In genomic region chr18:66222174-66222573, GRCh38 we compare ENCODE assay signal across 33 cellular contexts.
"Had no signal": no experiment of that assay in that cellular context is flagged by ENCODE, and none has a peak within 500 bp of the region (broad histone marks: within the 10 kb centered on the region; RNA-seq: fewer than 3 reads in every experiment).

No MANE protein-coding gene starts in this region.

- ATAC-seq: activated naive CD4-positive, alpha-beta T cell treated with anti-CD3 and anti-CD28 coated beads, Interleukin-2, amount 50 U/mL, for 72 hours; activated T-cell treated with anti-CD3 and anti-CD28 coated beads, Interleukin-2, amount 50 U/mL, for 4 hours; K562; SK-N-SH treated with all-trans-retinoic acid at 6 μM for 48 hours; T-cell; T-helper 17 cell had no signal

- H3K4me1 ChIP-seq: adrenal gland, Peyer's patch had no signal

- H3K4me3 Mint-ChIP-seq: activated B cell treated with CpG ODN at 0.5 μM for 24 hours; activated CD4-positive, alpha-beta memory T cell treated with anti-CD3 and anti-CD28 coated beads for 36 hours; activated naive CD4-positive, alpha-beta T cell treated with anti-CD3 and anti-CD28 coated beads for 36 hours; activated T-cell treated with anti-CD3 and anti-CD28 coated beads, Interleukin-2, amount 50 U/mL, for 4 hours; activated T-helper 1 cell treated with anti-CD3 and anti-CD28 coated beads, Interleukin-12 subunit alpha, Interleukin-12 subunit beta, Interleukin-2, Interleukin-4 antibody, amounts not matched to agents 30 ng/mL and 10 ng/mL and 1 ng/mL, durations not matched to agents 14 hours and 24 hours and 36 hours; T-cell; T-helper 17 cell had no signal

- H3K36me3 Mint-ChIP-seq: activated CD4-positive, alpha-beta memory T cell treated with anti-CD3 and anti-CD28 coated beads for 36 hours; activated naive CD4-positive, alpha-beta T cell treated with anti-CD3 and anti-CD28 coated beads, Interleukin-2, amount 50 U/mL, for 72 hours; T-cell had no signal

- H3K4me1 Mint-ChIP-seq: activated B cell treated with CpG ODN at 0.5 μM for 24 hours, T-cell, T-helper 17 cell had no signal

- H3K4me3 ChIP-seq: adrenal gland, K562, Peyer's patch had no signal

- H3K36me3 ChIP-seq: adrenal gland, brain microvascular endothelial cell, Peyer's patch had no signal

- H3K27me3 ChIP-seq: adrenal gland, brain microvascular endothelial cell, Peyer's patch had no signal

- H3K27ac ChIP-seq: adrenal gland, brain microvascular endothelial cell, Peyer's patch, VCaP had no signal

- H3K27ac Mint-ChIP-seq: activated B cell treated with CpG ODN at 0.5 μM for 24 hours; activated CD4-positive, alpha-beta memory T cell treated with anti-CD3 and anti-CD28 coated beads for 36 hours; activated naive CD4-positive, alpha-beta T cell treated with anti-CD3 and anti-CD28 coated beads for 36 hours; activated naive CD4-positive, alpha-beta T cell treated with anti-CD3 and anti-CD28 coated beads, Interleukin-2, amount 50 U/mL, for 72 hours; activated T-helper 1 cell treated with anti-CD3 and anti-CD28 coated beads, Interleukin-12 subunit alpha, Interleukin-12 subunit beta, Interleukin-2, Interleukin-4 antibody, amounts not matched to agents 30 ng/mL and 10 ng/mL and 1 ng/mL, durations not matched to agents 14 hours and 24 hours and 36 hours; T-cell; T-helper 17 cell had no signal

- H3K9me3 ChIP-seq: adrenal gland, Peyer's patch had no signal

- H3K9me3 Mint-ChIP-seq: activated T-helper 1 cell treated with anti-CD3 and anti-CD28 coated beads, Interleukin-12 subunit alpha, Interleukin-12 subunit beta, Interleukin-2, Interleukin-4 antibody, amounts not matched to agents 30 ng/mL and 10 ng/mL and 1 ng/mL, durations not matched to agents 14 hours and 24 hours and 36 hours had no signal

- H3K27me3 Mint-ChIP-seq: activated B cell treated with CpG ODN at 0.5 μM for 24 hours; activated CD4-positive, alpha-beta memory T cell treated with anti-CD3 and anti-CD28 coated beads for 36 hours; T-cell; T-helper 17 cell had no signal

- DNase-seq: activated B cell treated with CpG ODN at 0.5 μM for 24 hours; activated CD4-positive, alpha-beta memory T cell treated with anti-CD3 and anti-CD28 coated beads for 36 hours; activated CD4-positive, alpha-beta T cell treated with anti-CD3 and anti-CD28 coated beads for 4 hours; activated CD4-positive, alpha-beta T cell treated with anti-CD3 and anti-CD28 coated beads, Interleukin-2, amount 50 U/mL, for 1 hour; activated CD4-positive, CD25-positive, alpha-beta regulatory T cell treated with anti-CD3 and anti-CD28 coated beads, Interleukin-2, amount 50 U/mL, for 72 hours; activated CD8-positive, alpha-beta memory T cell treated with anti-CD3 and anti-CD28 coated beads, Interleukin-2, amount 50 U/mL, for 4 hours; activated gamma-delta T cell treated with Interleukin-2 at 50 U/mL for 16 hours; activated naive CD4-positive, alpha-beta T cell treated with anti-CD3 and anti-CD28 coated beads for 36 hours; activated T-cell treated with anti-CD3 and anti-CD28 coated beads for 4 hours; activated T-cell treated with anti-CD3 and anti-CD28 coated beads, Interleukin-2, amount 50 U/mL, for 4 hours; adrenal gland; anterior cingulate cortex; brain microvascular endothelial cell; MM.1S; MV-4-11; NCI-H1092; NCI-H1436 treated with DMSO at 0.1 percent for 48 hours; NCI-H1694 treated with DMSO at 0.1 percent for 48 hours; NCI-H2029; NCI-H510A; NCI-H526; NCI-H748 treated with DMSO at 0.1 percent for 48 hours; OCI-M1; Peyer's patch; RPMI8226; SIG-M5; T-cell; T-helper 17 cell had no signal
